ENCODE assay signal across 14 cellular contexts in genomic region chr10:3091921-3092320, GRCh38. TPM values are rescaled to one million over a fixed set of nuclear protein-coding genes. Genes with fewer than 3 reads are reported as not detected.
DNase-seq lines count a peak whose midpoint lies in the region; ATAC-seq and TF ChIP-seq lines count a peak whose summit lies in the region.
"Had no signal": no experiment of that assay in that cellular context is flagged by ENCODE, and none has a peak within 500 bp of the region (broad histone marks: within the 10 kb centered on the region; RNA-seq: fewer than 3 reads in every experiment).

No MANE protein-coding gene starts in this region.

- TF ChIP-seq EP300 in stomach (IDR thresholded peaks at IDR 0.05), result no peak

- WGBS in stomach, 5 donors, result 73 to 90% (median 88%) methylated on average over 5 of the region's 5 CpGs
- WGBS in prostate gland, result 91% methylated on average over 5 of the region's 5 CpGs

- peaks cover 0 to under 1% (median 0%) of the 10 kb centered on the region in 4 donors for H3K36me3 ChIP-seq in stomach
- H3K36me3 ChIP-seq in uterus, result no peaks in the 10 kb centered on the region
- no peaks in the 10 kb centered on the region for H3K36me3 ChIP-seq in prostate gland

- H3K27me3 ChIP-seq in stomach (no peaks in the 10 kb centered on the region), uterus (no peaks in the 10 kb centered on the region), prostate gland (replicated peaks; ENCODE audit: insufficient read depth) (no peaks in the 10 kb centered on the region)

- no peaks in the 10 kb centered on the region for H3K27me3 Mint-ChIP-seq in activated T-cell treated with anti-CD3 and anti-CD28 coated beads, Interleukin-2, amount 50 U/mL, for 72 hours (ENCODE audit: low read depth)
- H3K27me3 Mint-ChIP-seq in activated naive CD8-positive, alpha-beta T cell, result no peaks in the 10 kb centered on the region
- peaks cover 0 to 6% (median 0%) of the 10 kb centered on the region in 3 donors for H3K27me3 Mint-ChIP-seq in immature natural killer cell (ENCODE audit: low read depth in 3 of 3)
- H3K27me3 Mint-ChIP-seq: central memory CD8-positive, alpha-beta T cell had no signal

- no peak for ATAC-seq in activated T-cell treated with anti-CD3 and anti-CD28 coated beads, Interleukin-2, amount 50 U/mL, for 72 hours (replicated peaks in 1 of 2)

- no peak overlapping the region for H3K4me3 ChIP-seq in stomach
- H3K4me3 ChIP-seq in uterus, result no peak overlapping the region
- no peak overlapping the region for H3K4me3 ChIP-seq in prostate gland
- H3K4me3 ChIP-seq in foreskin fibroblast (ENCODE audit: low read depth in 1 of 2, low read length in 2 of 2), result no peak overlapping the region
- H3K4me3 ChIP-seq: skin epidermis had no signal

- peaks cover 74% of the 10 kb centered on the region for H3K4me1 Mint-ChIP-seq in activated T-cell treated with anti-CD3 and anti-CD28 coated beads, Interleukin-2, amount 50 U/mL, for 72 hours (ENCODE audit: low read depth)
- peaks cover 69% of the 10 kb centered on the region for H3K4me1 Mint-ChIP-seq in activated naive CD8-positive, alpha-beta T cell (ENCODE audit: low read depth)
- peaks cover 47 to 48% of the 10 kb centered on the region in 2 donors for H3K4me1 Mint-ChIP-seq in immature natural killer cell

- H3K4me1 ChIP-seq in stomach (peaks cover 7 to 53% (median 37%) of the 10 kb centered on the region in 4 donors), uterus (peaks cover 3 to 10% of the 10 kb centered on the region in 2 donors), prostate gland (replicated peaks) (no peaks in the 10 kb centered on the region)

- TF ChIP-seq POLR2A in stomach (IDR thresholded peaks at IDR 0.05), result no peak
- no peak for TF ChIP-seq POLR2A in uterus (IDR thresholded peaks at IDR 0.05)
- no peak for TF ChIP-seq POLR2A in prostate gland (IDR thresholded peaks at IDR 0.05)

- peaks cover 5 to 16% of the 10 kb centered on the region in 2 donors for H3K36me3 Mint-ChIP-seq in activated T-cell treated with anti-CD3 and anti-CD28 coated beads, Interleukin-2, amount 50 U/mL, for 72 hours (ENCODE audit: insufficient read depth in 2 of 2)
- peaks cover 13% of the 10 kb centered on the region for H3K36me3 Mint-ChIP-seq in activated naive CD8-positive, alpha-beta T cell
- peaks cover 0 to 3% (median 0%) of the 10 kb centered on the region in 3 donors for H3K36me3 Mint-ChIP-seq in immature natural killer cell

- H3K9me3 Mint-ChIP-seq in activated T-cell treated with anti-CD3 and anti-CD28 coated beads, Interleukin-2, amount 50 U/mL, for 72 hours, result no peaks in the 10 kb centered on the region
- no peaks in the 10 kb centered on the region for H3K9me3 Mint-ChIP-seq in activated naive CD8-positive, alpha-beta T cell (ENCODE audit: low read depth)
- no peaks in the 10 kb centered on the region for H3K9me3 Mint-ChIP-seq in immature natural killer cell
- H3K9me3 Mint-ChIP-seq: central memory CD8-positive, alpha-beta T cell had no signal

- intact Hi-C loops in stomach (cut with DNase I; ENCODE audit: low total_unique reads), result no loop called here
- intact Hi-C loops in uterus (cut with DNase I; ENCODE audit: low total_unique reads), result no loop called here
- intact Hi-C loops in prostate gland (cut with DNase I), result no loop called here

- no peak for TF ChIP-seq CTCF in stomach (IDR thresholded peaks at IDR 0.05)
- no peak for TF ChIP-seq CTCF in uterus (IDR thresholded peaks at IDR 0.05)
- TF ChIP-seq CTCF in prostate gland (IDR thresholded peaks at IDR 0.05), result no peak
- TF ChIP-seq CTCF in foreskin fibroblast (IDR thresholded peaks at IDR 0.05; ENCODE audit: low read depth, low read length), result no peak

- peak overlapping the region in 3 of 5 donors; percentile 71 to 73 (median 72) for H3K27ac ChIP-seq in stomach
- peak overlapping the region in 1 of 2 donors; percentile 50 for H3K27ac ChIP-seq in uterus
- H3K27ac ChIP-seq in prostate gland, result no peak overlapping the region
- H3K27ac ChIP-seq: KMS-11 had no signal

- peak overlapping the region; percentile 10 to 12 for H3K4me3 Mint-ChIP-seq in activated T-cell treated with anti-CD3 and anti-CD28 coated beads, Interleukin-2, amount 50 U/mL, for 72 hours
- no peak overlapping the region for H3K4me3 Mint-ChIP-seq in activated naive CD8-positive, alpha-beta T cell
- no peak overlapping the region for H3K4me3 Mint-ChIP-seq in immature natural killer cell
- H3K4me3 Mint-ChIP-seq: central memory CD8-positive, alpha-beta T cell had no signal

- DNase-seq in activated T-cell treated with anti-CD3 and anti-CD28 coated beads, Interleukin-2, amount 50 U/mL, for 72 hours, result no peak
- no peak for DNase-seq in activated T-cell treated with anti-CD3 and anti-CD28 coated beads, Interleukin-2, amount 50 U/mL, for 48 hours
- DNase-seq in immature natural killer cell (no peak), stomach (no peak), uterus (no peak), prostate gland (ENCODE audit: low spot score) (no peak), foreskin fibroblast (no peak)
- DNase-seq: DMS53, NCI-H1417 treated with DMSO at 0.1 percent for 48 hours, NCI-H345 had no signal

- H3K9me3 ChIP-seq in stomach, result no peaks in the 10 kb centered on the region
- no peaks in the 10 kb centered on the region for H3K9me3 ChIP-seq in uterus
- H3K9me3 ChIP-seq in prostate gland, result no peaks in the 10 kb centered on the region

- no peak overlapping the region for H3K27ac Mint-ChIP-seq in activated T-cell treated with anti-CD3 and anti-CD28 coated beads, Interleukin-2, amount 50 U/mL, for 72 hours
- peak overlapping the region; percentile 18 for H3K27ac Mint-ChIP-seq in activated naive CD8-positive, alpha-beta T cell
- peak overlapping the region in 4 of 6 donors; percentile 18 to 72 (median 40) for H3K27ac Mint-ChIP-seq in immature natural killer cell

RNA-seq across cellular contexts. Expression of gene PFKP, which starts 24.6 kb away (rescaled TPM):
- 100 to 1,000 TPM in 1 of 2 donors, 10 to 100 TPM in 1; 85.2 to 105 TPM for total RNA-seq in activated T-cell treated with anti-CD3 and anti-CD28 coated beads, Interleukin-2, amount 50 U/mL, for 72 hours
- polyA plus RNA-seq in immature natural killer cell (10 to 100 TPM; 18.2 to 47.3 (median 30.0) TPM), stomach (10 to 100 TPM; 14.1 to 62.9 (median 20.0) TPM)
- total RNA-seq in stomach (100 to 1,000 TPM in 1 of 5 donors, 10 to 100 TPM in 4; 11.2 to 155 (median 38.7) TPM), uterus (10 to 100 TPM; 22.9 to 74.5 (median 43.8) TPM), prostate gland (10 to 100 TPM; 35.1 to 86.9 TPM)

Comparison
In these comparisons a context has a peak if more than half of its experiments do, and no peak if none do; other contexts are left out.
1. H3K4me3 Mint-ChIP-seq: peak in activated T-cell treated with anti-CD3 and anti-CD28 coated beads, Interleukin-2, amount 50 U/mL, for 72 hours (2 of 2); none in activated naive CD8-positive, alpha-beta T cell (single experiment) and immature natural killer cell (0 of 5).
2. H3K27ac ChIP-seq: peak in stomach (3 of 5); none in prostate gland (0 of 2).